In the genomic region with DNA sequence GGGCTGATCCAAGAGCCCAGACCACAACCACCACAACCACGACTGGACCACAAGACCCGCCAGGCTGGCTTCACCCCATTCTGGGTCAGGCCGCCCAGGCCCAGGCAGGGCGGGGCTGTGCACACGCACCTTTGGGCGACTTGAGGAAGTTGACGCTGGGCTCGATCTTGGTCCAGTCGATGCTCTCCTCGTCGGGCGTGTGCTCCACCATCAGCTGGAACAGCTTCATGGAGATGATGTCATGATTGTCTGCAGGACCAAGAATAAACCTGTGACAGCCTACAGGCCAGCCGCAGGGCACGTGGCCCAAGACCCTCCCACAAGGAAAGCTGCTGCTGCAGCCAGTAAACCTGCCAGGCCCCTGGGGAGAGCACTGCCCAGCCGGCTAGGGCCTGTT, we compare ENCODE assay signal across 1 cellular context.
A peak's percentile ranks its signal among the peaks of the same experiment; 100 is the strongest.
TF ChIP-seq lines count a peak whose summit lies in the region.

No MANE protein-coding gene starts in this region.

TF ChIP-seq in HepG2, 621 proteins besides CTCF, POLR2A, EP300 and RAD21:
- no peak for TF ChIP-seq PRMT3 (CRISPR knock-in tag; IDR thresholded peaks at IDR 0.05; ENCODE audit: borderline replicate concordance, low read depth)
- peak; percentile 59 for TF ChIP-seq AGO2 (optimal IDR thresholded peaks at IDR 0.05; ENCODE audit: low read depth, low read length)
- peak; percentile 4; the same call in 1 of the 2 replicates for TF ChIP-seq CREB1 (IDR thresholded peaks at IDR 0.05)
- TF ChIP-seq CREB1 (CRISPR knock-in tag; IDR thresholded peaks at IDR 0.05), result no peak
- TF ChIP-seq ATF7 (IDR thresholded peaks at IDR 0.05), result peak; percentile 75
- no peak for TF ChIP-seq ATF7 (CRISPR knock-in tag; IDR thresholded peaks at IDR 0.05)
- no peak for TF ChIP-seq ZNF484 (CRISPR knock-in tag; IDR thresholded peaks at IDR 0.05; ENCODE audit: borderline replicate concordance, low read depth)
TF ChIP-seq in HepG2: peak in this region for 3.
